ENCODE assay signal across 15 cellular contexts in genomic region chr6:13696226-13696625, GRCh38. TPM values are rescaled to one million over a fixed set of nuclear protein-coding genes. Genes with fewer than 3 reads are reported as not detected.
DNase-seq lines count a peak whose midpoint lies in the region; ATAC-seq and TF ChIP-seq lines count a peak whose summit lies in the region.
"Had no signal": no experiment of that assay in that cellular context is flagged by ENCODE, and none has a peak within 500 bp of the region (broad histone marks: within the 10 kb centered on the region; RNA-seq: fewer than 3 reads in every experiment).

No MANE protein-coding gene starts in this region.

- peaks cover 34% of the 10 kb centered on the region for H3K4me1 Mint-ChIP-seq in WTC11

- H3K27me3 Mint-ChIP-seq in WTC11 (ENCODE audit: low read depth), result no peaks in the 10 kb centered on the region

- H3K4me3 ChIP-seq in dorsolateral prefrontal cortex, result peak overlapping the region in 1 of 59 donors; percentile 18
- H3K4me3 ChIP-seq: upper lobe of right lung had no signal

- H3K9me3 Mint-ChIP-seq in WTC11, result no peaks in the 10 kb centered on the region
- H3K9me3 Mint-ChIP-seq: activated naive CD4-positive, alpha-beta T cell treated with anti-CD3 and anti-CD28 coated beads, Interleukin-2, amount 50 U/mL, for 72 hours had no signal

- POLR2A ChIA-PET in WTC11 (lab: Charles Lee), result no interaction called here

- H3K4me3 Mint-ChIP-seq in WTC11, result no peak overlapping the region

- DNase-seq in AG08395 (ENCODE audit: low spot score) (peak; percentile 79), GM03348 (ENCODE audit: low spot score) (peak; percentile 62), WTC11 (ENCODE audit: low spot score) (no peak), hepatic stellate cell (ENCODE audit: low spot score) (peak; percentile 43), DMS53 treated with DMSO at 0.1 percent for 48 hours (lab: John Stamatoyannopoulos, UW; ENCODE audit: unreplicated experiment) (no peak), ureter (ENCODE audit: low spot score) (no peak), NCI-H2107 treated with DMSO at 0.1 percent for 48 hours (lab: John Stamatoyannopoulos, UW; ENCODE audit: unreplicated experiment) (no peak), dorsolateral prefrontal cortex (no peak)
- DNase-seq: activated CD4-positive, alpha-beta T cell treated with anti-CD3 and anti-CD28 coated beads for 1 hour; DMS 273 treated with DMSO at 0.1 percent for 48 hours; MV-4-11; NCI-H69; SIG-M5; upper lobe of right lung had no signal

- TF ChIP-seq CTCF in WTC11 (IDR thresholded peaks at IDR 0.05) (no peak), dorsolateral prefrontal cortex (IDR thresholded peaks at IDR 0.05 in 54 of 56, conservative IDR thresholded peaks at IDR 0.05 in 2 of 56; ENCODE audit: low read depth in 1 of 56, partially characterized antibody in 56 of 56) (no peak)

- CTCF ChIA-PET in WTC11 (lab: Charles Lee), result interaction anchor here (1.5 kb wide), 1 partner anchor 71 kb away, joined by 5 read pairs; no protein-coding TSS in a partner anchor

- H3K27ac Mint-ChIP-seq in WTC11, result peak overlapping the region; percentile 36; the same call in 1 of the 2 replicates

- H3K36me3 Mint-ChIP-seq in WTC11, result 0 out of 2 replicates have a peak, but pooled peaks cover 11% of the 10 kb centered on the region

- peak overlapping the region in 22 of 59 donors; percentile 4 to 85 (median 38) for H3K27ac ChIP-seq in dorsolateral prefrontal cortex
- H3K27ac ChIP-seq: upper lobe of right lung had no signal

- no peaks in the 10 kb centered on the region for H3K27me3 ChIP-seq in dorsolateral prefrontal cortex
- H3K27me3 ChIP-seq: upper lobe of right lung had no signal

- intact Hi-C loops in dorsolateral prefrontal cortex (cut with DNase I), result no loop called here

- ATAC-seq in WTC11, result no peak
- ATAC-seq: activated naive CD4-positive, alpha-beta T cell treated with anti-CD3 and anti-CD28 coated beads, Interleukin-2, amount 50 U/mL, for 72 hours; upper lobe of right lung had no signal

TF ChIP-seq in WTC11, 78 proteins besides CTCF, POLR2A, EP300 and RAD21 (continues in another document):
- TF ChIP-seq E2F4 (CRISPR knock-in tag; IDR thresholded peaks at IDR 0.05; ENCODE audit: borderline replicate concordance, low read depth) (no peak), SMAD3 (CRISPR knock-in tag; IDR thresholded peaks at IDR 0.05; ENCODE audit: borderline replicate concordance) (no peak), CDX4 (CRISPR knock-in tag; IDR thresholded peaks at IDR 0.05; ENCODE audit: borderline replicate concordance) (no peak), USF2 (CRISPR knock-in tag; IDR thresholded peaks at IDR 0.05) (no peak), ZNF121 (CRISPR knock-in tag; IDR thresholded peaks at IDR 0.05) (no peak), ETV6 (CRISPR knock-in tag; IDR thresholded peaks at IDR 0.05) (no peak), HMGA2 (CRISPR knock-in tag; IDR thresholded peaks at IDR 0.05) (no peak), MXD4 (CRISPR knock-in tag; IDR thresholded peaks at IDR 0.05; ENCODE audit: borderline replicate concordance) (no peak), PREB (CRISPR knock-in tag; IDR thresholded peaks at IDR 0.05; ENCODE audit: borderline replicate concordance) (no peak), PRDM15 (CRISPR knock-in tag; IDR thresholded peaks at IDR 0.05) (no peak), CREB1 (CRISPR knock-in tag; IDR thresholded peaks at IDR 0.05) (no peak), ZMAT4 (CRISPR knock-in tag; IDR thresholded peaks at IDR 0.05) (no peak), STAT6 (CRISPR knock-in tag; conservative IDR thresholded peaks at IDR 0.05; ENCODE audit: low read depth) (no peak)

RNA-seq across cellular contexts. Expression of gene RANBP9, which starts 15.4 kb away (rescaled TPM):
- 31.5 to 33.4 TPM (median 33.4 TPM) in 3 replicates for total RNA-seq in WTC11 (2021)
- total RNA-seq in ureter, result 41.7 TPM
- total RNA-seq in dorsolateral prefrontal cortex, result 10 to 100 TPM; 48.7 to 98.0 (median 80.1) TPM

Comparison
In these comparisons a context has a peak if more than half of its experiments do, and no peak if none do; other contexts are left out.
1. DNase-seq: peak in AG08395 (single experiment), GM03348 (single experiment) and hepatic stellate cell (single experiment); none in WTC11 (single experiment), DMS53 treated with DMSO at 0.1 percent for 48 hours (single experiment), ureter (single experiment), NCI-H2107 treated with DMSO at 0.1 percent for 48 hours (single experiment) and dorsolateral prefrontal cortex (0 of 10).